Comparison of ENCODE assay signal across 13 cellular contexts in genomic region chr1:92876351-92876750, GRCh38.
"Had no signal": no experiment of that assay in that cellular context is flagged by ENCODE, and none has a peak within 500 bp of the region (broad histone marks: within the 10 kb centered on the region; RNA-seq: fewer than 3 reads in every experiment).

No MANE protein-coding gene starts in this region.

- H3K27me3 Mint-ChIP-seq: activated naive CD8-positive, alpha-beta T cell; activated T-cell treated with anti-CD3 and anti-CD28 coated beads, Interleukin-2, amount 50 U/mL, for 24 hours had no signal

- H3K9me3 ChIP-seq: breast epithelium, ovary had no signal

- DNase-seq: activated CD4-positive, alpha-beta T cell treated with anti-CD3 and anti-CD28 coated beads, Interleukin-2, amount 50 U/mL, for 4 hours; activated CD4-positive, CD25-positive, alpha-beta regulatory T cell treated with anti-CD3 and anti-CD28 coated beads, Interleukin-2, amount 50 U/mL, for 72 hours; activated effector memory CD4-positive, alpha-beta T cell treated with anti-CD3 and anti-CD28 coated beads, Interleukin-2, amount 50 U/mL, for 16 hours; activated T-cell treated with anti-CD3 and anti-CD28 coated beads, Interleukin-2, amount 50 U/mL, for 24 hours; aorta; effector memory CD4-positive, alpha-beta T cell; mammary epithelial cell; ovary; retina; stimulated activated CD4-positive, alpha-beta T cell treated with anti-CD3 and anti-CD28 coated beads, Interleukin-4, amount 100 ng/mL, for 4 hours; trophoblast cell had no signal

- H3K27ac ChIP-seq: breast epithelium, ovary had no signal

- H3K4me1 ChIP-seq: breast epithelium had no signal

- H3K9me3 Mint-ChIP-seq: activated T-cell treated with anti-CD3 and anti-CD28 coated beads, Interleukin-2, amount 50 U/mL, for 24 hours had no signal

- H3K4me3 ChIP-seq: breast epithelium, ovary had no signal

- H3K36me3 ChIP-seq: breast epithelium, ovary had no signal

- H3K27me3 ChIP-seq: breast epithelium, ovary had no signal
